ENCODE assay signal across 1 cellular context in the genomic region with DNA sequence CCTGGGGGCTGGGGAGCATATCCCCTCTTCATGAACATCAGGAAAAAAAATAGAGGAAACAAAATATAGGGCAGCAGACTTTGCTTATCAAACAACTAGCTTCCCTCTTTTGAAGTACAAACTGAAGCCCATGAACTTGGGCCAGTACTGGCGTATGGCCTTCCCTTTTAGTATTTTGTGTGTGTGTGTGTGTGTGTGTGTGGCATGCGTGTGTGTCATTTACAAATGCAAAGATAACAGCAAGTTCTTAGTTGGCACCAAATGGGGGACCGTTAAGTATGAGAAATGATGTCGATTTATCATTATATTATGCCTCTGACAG.
TF ChIP-seq lines count a peak whose summit lies in the region.

No MANE protein-coding gene starts in this region.

TF ChIP-seq in GM23338, 12 proteins besides CTCF, POLR2A, EP300 and RAD21 (continued from another document):
- TF ChIP-seq, protein P1, sequence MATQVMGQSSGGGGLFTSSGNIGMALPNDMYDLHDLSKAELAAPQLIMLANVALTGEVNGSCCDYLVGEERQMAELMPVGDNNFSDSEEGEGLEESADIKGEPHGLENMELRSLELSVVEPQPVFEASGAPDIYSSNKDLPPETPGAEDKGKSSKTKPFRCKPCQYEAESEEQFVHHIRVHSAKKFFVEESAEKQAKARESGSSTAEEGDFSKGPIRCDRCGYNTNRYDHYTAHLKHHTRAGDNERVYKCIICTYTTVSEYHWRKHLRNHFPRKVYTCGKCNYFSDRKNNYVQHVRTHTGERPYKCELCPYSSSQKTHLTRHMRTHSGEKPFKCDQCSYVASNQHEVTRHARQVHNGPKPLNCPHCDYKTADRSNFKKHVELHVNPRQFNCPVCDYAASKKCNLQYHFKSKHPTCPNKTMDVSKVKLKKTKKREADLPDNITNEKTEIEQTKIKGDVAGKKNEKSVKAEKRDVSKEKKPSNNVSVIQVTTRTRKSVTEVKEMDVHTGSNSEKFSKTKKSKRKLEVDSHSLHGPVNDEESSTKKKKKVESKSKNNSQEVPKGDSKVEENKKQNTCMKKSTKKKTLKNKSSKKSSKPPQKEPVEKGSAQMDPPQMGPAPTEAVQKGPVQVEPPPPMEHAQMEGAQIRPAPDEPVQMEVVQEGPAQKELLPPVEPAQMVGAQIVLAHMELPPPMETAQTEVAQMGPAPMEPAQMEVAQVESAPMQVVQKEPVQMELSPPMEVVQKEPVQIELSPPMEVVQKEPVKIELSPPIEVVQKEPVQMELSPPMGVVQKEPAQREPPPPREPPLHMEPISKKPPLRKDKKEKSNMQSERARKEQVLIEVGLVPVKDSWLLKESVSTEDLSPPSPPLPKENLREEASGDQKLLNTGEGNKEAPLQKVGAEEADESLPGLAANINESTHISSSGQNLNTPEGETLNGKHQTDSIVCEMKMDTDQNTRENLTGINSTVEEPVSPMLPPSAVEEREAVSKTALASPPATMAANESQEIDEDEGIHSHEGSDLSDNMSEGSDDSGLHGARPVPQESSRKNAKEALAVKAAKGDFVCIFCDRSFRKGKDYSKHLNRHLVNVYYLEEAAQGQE (IDR thresholded peaks at IDR 0.05; ENCODE audit: unreplicated experiment): no peak
- TF ChIP-seq CREB1 (CRISPR knock-in tag; IDR thresholded peaks at IDR 0.05; ENCODE audit: low read depth) (no peak), NANOG (IDR thresholded peaks at IDR 0.05; ENCODE audit: borderline replicate concordance) (no peak), EZH2 (IDR thresholded peaks at IDR 0.05; ENCODE audit: low read depth, unreplicated experiment) (no peak)
- TF ChIP-seq, protein P2, sequence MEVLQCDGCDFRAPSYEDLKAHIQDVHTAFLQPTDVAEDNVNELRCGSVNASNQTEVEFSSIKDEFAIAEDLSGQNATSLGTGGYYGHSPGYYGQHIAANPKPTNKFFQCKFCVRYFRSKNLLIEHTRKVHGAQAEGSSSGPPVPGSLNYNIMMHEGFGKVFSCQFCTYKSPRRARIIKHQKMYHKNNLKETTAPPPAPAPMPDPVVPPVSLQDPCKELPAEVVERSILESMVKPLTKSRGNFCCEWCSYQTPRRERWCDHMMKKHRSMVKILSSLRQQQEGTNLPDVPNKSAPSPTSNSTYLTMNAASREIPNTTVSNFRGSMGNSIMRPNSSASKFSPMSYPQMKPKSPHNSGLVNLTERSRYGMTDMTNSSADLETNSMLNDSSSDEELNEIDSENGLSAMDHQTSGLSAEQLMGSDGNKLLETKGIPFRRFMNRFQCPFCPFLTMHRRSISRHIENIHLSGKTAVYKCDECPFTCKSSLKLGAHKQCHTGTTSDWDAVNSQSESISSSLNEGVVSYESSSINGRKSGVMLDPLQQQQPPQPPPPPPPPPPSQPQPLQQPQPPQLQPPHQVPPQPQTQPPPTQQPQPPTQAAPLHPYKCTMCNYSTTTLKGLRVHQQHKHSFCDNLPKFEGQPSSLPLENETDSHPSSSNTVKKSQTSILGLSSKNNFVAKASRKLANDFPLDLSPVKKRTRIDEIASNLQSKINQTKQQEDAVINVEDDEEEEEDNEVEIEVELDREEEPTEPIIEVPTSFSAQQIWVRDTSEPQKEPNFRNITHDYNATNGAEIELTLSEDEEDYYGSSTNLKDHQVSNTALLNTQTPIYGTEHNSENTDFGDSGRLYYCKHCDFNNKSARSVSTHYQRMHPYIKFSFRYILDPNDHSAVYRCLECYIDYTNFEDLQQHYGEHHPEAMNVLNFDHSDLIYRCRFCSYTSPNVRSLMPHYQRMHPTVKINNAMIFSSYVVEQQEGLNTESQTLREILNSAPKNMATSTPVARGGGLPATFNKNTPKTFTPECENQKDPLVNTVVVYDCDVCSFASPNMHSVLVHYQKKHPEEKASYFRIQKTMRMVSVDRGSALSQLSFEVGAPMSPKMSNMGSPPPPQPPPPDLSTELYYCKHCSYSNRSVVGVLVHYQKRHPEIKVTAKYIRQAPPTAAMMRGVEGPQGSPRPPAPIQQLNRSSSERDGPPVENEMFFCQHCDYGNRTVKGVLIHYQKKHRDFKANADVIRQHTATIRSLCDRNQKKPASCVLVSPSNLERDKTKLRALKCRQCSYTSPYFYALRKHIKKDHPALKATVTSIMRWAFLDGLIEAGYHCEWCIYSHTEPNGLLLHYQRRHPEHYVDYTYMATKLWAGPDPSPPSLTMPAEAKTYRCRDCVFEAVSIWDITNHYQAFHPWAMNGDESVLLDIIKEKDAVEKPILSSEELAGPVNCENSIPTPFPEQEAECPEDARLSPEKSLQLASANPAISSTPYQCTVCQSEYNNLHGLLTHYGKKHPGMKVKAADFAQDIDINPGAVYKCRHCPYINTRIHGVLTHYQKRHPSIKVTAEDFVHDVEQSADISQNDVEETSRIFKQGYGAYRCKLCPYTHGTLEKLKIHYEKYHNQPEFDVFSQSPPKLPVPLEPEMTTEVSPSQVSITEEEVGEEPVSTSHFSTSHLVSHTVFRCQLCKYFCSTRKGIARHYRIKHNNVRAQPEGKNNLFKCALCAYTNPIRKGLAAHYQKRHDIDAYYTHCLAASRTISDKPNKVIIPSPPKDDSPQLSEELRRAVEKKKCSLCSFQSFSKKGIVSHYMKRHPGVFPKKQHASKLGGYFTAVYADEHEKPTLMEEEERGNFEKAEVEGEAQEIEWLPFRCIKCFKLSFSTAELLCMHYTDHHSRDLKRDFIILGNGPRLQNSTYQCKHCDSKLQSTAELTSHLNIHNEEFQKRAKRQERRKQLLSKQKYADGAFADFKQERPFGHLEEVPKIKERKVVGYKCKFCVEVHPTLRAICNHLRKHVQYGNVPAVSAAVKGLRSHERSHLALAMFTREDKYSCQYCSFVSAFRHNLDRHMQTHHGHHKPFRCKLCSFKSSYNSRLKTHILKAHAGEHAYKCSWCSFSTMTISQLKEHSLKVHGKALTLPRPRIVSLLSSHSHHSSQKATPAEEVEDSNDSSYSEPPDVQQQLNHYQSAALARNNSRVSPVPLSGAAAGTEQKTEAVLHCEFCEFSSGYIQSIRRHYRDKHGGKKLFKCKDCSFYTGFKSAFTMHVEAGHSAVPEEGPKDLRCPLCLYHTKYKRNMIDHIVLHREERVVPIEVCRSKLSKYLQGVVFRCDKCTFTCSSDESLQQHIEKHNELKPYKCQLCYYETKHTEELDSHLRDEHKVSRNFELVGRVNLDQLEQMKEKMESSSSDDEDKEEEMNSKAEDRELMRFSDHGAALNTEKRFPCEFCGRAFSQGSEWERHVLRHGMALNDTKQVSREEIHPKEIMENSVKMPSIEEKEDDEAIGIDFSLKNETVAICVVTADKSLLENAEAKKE (CRISPR knock-in tag; IDR thresholded peaks at IDR 0.05): no peak
